In genomic region chr4:186642530-186642929, GRCh38 we compare ENCODE assay signal across 19 cellular contexts.
DNase-seq lines count a peak whose midpoint lies in the region; ATAC-seq and TF ChIP-seq lines count a peak whose summit lies in the region.
"Had no signal": no experiment of that assay in that cellular context is flagged by ENCODE, and none has a peak within 500 bp of the region (broad histone marks: within the 10 kb centered on the region; RNA-seq: fewer than 3 reads in every experiment).

No MANE protein-coding gene starts in this region.

- no peak for ATAC-seq in SK-N-SH treated with all-trans-retinoic acid at 6 μM for 48 hours
- ATAC-seq: CD8-positive, alpha-beta T cell had no signal

- no peaks in the 10 kb centered on the region for H3K27me3 Mint-ChIP-seq in osteocyte (ENCODE audit: unreplicated experiment)

- no peak for TF ChIP-seq CTCF in OCI-LY1 (IDR thresholded peaks at IDR 0.05; ENCODE audit: low read length)
- TF ChIP-seq CTCF in fibroblast of lung (conservative IDR thresholded peaks at IDR 0.05 in 1 of 2, IDR thresholded peaks at IDR 0.05 in 1 of 2; ENCODE audit: low read depth in 1 of 2, low read length in 2 of 2), result no peak
- no peak for TF ChIP-seq CTCF in osteocyte (IDR thresholded peaks at IDR 0.05)

- H3K27me3 ChIP-seq in OCI-LY1 (ENCODE audit: insufficient read depth, low read length), result no peaks in the 10 kb centered on the region
- H3K27me3 ChIP-seq in fibroblast of lung (ENCODE audit: control insufficient read depth, insufficient read depth, low read length), result no peaks in the 10 kb centered on the region
- H3K27me3 ChIP-seq: BLaER1 had no signal

- H3K27ac Mint-ChIP-seq in osteocyte (ENCODE audit: unreplicated experiment), result peak overlapping the region; percentile 43
- H3K27ac Mint-ChIP-seq: CD8-positive, alpha-beta T cell had no signal

- H3K36me3 Mint-ChIP-seq in osteocyte (ENCODE audit: unreplicated experiment), result peaks cover 30% of the 10 kb centered on the region
- H3K36me3 Mint-ChIP-seq: CD8-positive, alpha-beta T cell had no signal

- H3K4me1 ChIP-seq in OCI-LY1 (ENCODE audit: insufficient read depth, low read length, severe bottlenecking), result peaks cover 9% of the 10 kb centered on the region
- peaks cover 14% of the 10 kb centered on the region for H3K4me1 ChIP-seq in fibroblast of lung (ENCODE audit: control insufficient read depth, extremely low read depth, insufficient read depth, low read length)
- H3K4me1 ChIP-seq: BLaER1, HAP-1 had no signal

- no peak overlapping the region for H3K4me3 ChIP-seq in OCI-LY1 (ENCODE audit: low read depth, low read length, poor library complexity, severe bottlenecking)
- no peak overlapping the region for H3K4me3 ChIP-seq in fibroblast of lung (replicated peaks in 1 of 4; ENCODE audit: control extremely low read depth in 1 of 4, insufficient read depth in 1 of 4, low read depth in 3 of 4, low read length in 4 of 4)
- H3K4me3 ChIP-seq: BLaER1, HAP-1, SK-N-MC had no signal

- H3K36me3 ChIP-seq in OCI-LY1 (ENCODE audit: insufficient read depth, low read length) (no peaks in the 10 kb centered on the region), fibroblast of lung (ENCODE audit: control insufficient read depth, insufficient read depth, low read length) (no peaks in the 10 kb centered on the region)

- peak; percentile 56 for DNase-seq in NCI-H2107 treated with DMSO at 0.1 percent for 48 hours (lab: John Stamatoyannopoulos, UW; ENCODE audit: unreplicated experiment)
- no peak for DNase-seq in NCI-H2107 (lab: John Stamatoyannopoulos, UW)
- DNase-seq in fibroblast of lung (ENCODE audit: low read depth in 2 of 2), result no peak
- DNase-seq in osteocyte (ENCODE audit: extremely low spot score, unreplicated experiment), result no peak
- no peak for DNase-seq in SHP77 treated with DMSO at 0.1 percent for 48 hours (lab: John Stamatoyannopoulos, UW)
- DNase-seq in hippocampal formation (lab: John Stamatoyannopoulos, UW), result no peak
- DNase-seq: CD8-positive, alpha-beta T cell; DMS79 treated with DMSO at 0.1 percent for 48 hours; NCI-H1092 treated with DMSO at 0.1 percent for 48 hours; NCI-H2081 treated with DMSO at 0.1 percent for 48 hours; NCI-H526 treated with DMSO at 0.1 percent for 48 hours; OCI-M1 had no signal

- no peaks in the 10 kb centered on the region for H3K9me3 Mint-ChIP-seq in osteocyte (ENCODE audit: unreplicated experiment)

- H4K20me1 ChIP-seq in OCI-LY1 (ENCODE audit: insufficient read depth, low read length) (no peaks in the 10 kb centered on the region), fibroblast of lung (ENCODE audit: control insufficient read depth, extremely low read depth, insufficient read depth, low read length) (no peaks in the 10 kb centered on the region)

- H2AFZ ChIP-seq in OCI-LY1 (ENCODE audit: low read length) (0 out of 2 replicates have a peak overlapping the region, but pooled peaks have one; percentile 32), fibroblast of lung (ENCODE audit: low read length) (no peak overlapping the region)

- H3K27ac ChIP-seq in OCI-LY1 (ENCODE audit: low read depth, low read length, poor library complexity, severe bottlenecking) (no peak overlapping the region), fibroblast of lung (ENCODE audit: insufficient read depth, low read length) (peak overlapping the region; percentile 8)
- H3K27ac ChIP-seq: 22Rv1, BLaER1, KMS-11, SK-N-MC had no signal

- H3K4me3 Mint-ChIP-seq in osteocyte (ENCODE audit: unreplicated experiment), result no peak overlapping the region
- H3K4me3 Mint-ChIP-seq: CD8-positive, alpha-beta T cell had no signal

- no peaks in the 10 kb centered on the region for H3F3A ChIP-seq in OCI-LY1 (ENCODE audit: insufficient read depth, low read length)

- H3K9me3 ChIP-seq in OCI-LY1 (ENCODE audit: low read length) (no peaks in the 10 kb centered on the region), fibroblast of lung (ENCODE audit: control insufficient read depth, insufficient read depth, low read depth, low read length) (no peaks in the 10 kb centered on the region)
- H3K9me3 ChIP-seq: BLaER1, HAP-1 had no signal

- H3K79me2 ChIP-seq in OCI-LY1 (ENCODE audit: insufficient read depth, low read length), result no peaks in the 10 kb centered on the region
- H3K79me2 ChIP-seq in fibroblast of lung (ENCODE audit: control insufficient read depth, insufficient read depth, low read length), result peaks cover 16% of the 10 kb centered on the region

- peaks cover 24% of the 10 kb centered on the region for H3K4me1 Mint-ChIP-seq in osteocyte (ENCODE audit: unreplicated experiment)

- H3K4me2 ChIP-seq in OCI-LY1 (ENCODE audit: low read length), result no peak overlapping the region
- no peak overlapping the region for H3K4me2 ChIP-seq in fibroblast of lung (ENCODE audit: extremely low read depth, insufficient read depth, low read length)
- H3K4me2 ChIP-seq: BLaER1, KMS-11 had no signal

- no peak overlapping the region for H3K9ac ChIP-seq in OCI-LY1 (ENCODE audit: low read length)
- H3K9ac ChIP-seq in fibroblast of lung (ENCODE audit: insufficient read depth, low read length), result no peak overlapping the region
- H3K9ac ChIP-seq: BLaER1, KMS-11 had no signal

- H3K9me2 ChIP-seq in OCI-LY1 (ENCODE audit: low read depth, low read length), result no peaks in the 10 kb centered on the region

TF ChIP-seq in SK-N-SH treated with all-trans-retinoic acid at 6 μM for 48 hours, 23 proteins besides CTCF, POLR2A, EP300 and RAD21 (continues in another document):
- no peak for TF ChIP-seq ARNTL (CRISPR knock-in tag; IDR thresholded peaks at IDR 0.05; ENCODE audit: borderline replicate concordance, low read depth)
- TF ChIP-seq OSR1 (CRISPR knock-in tag; IDR thresholded peaks at IDR 0.05), result no peak
- TF ChIP-seq SNAI2 (CRISPR knock-in tag; IDR thresholded peaks at IDR 0.05), result no peak
- no peak for TF ChIP-seq PATZ1 (CRISPR knock-in tag; IDR thresholded peaks at IDR 0.05; ENCODE audit: borderline replicate concordance)
- TF ChIP-seq ZFP3 (CRISPR knock-in tag; IDR thresholded peaks at IDR 0.05), result no peak
- no peak for TF ChIP-seq PPARA (CRISPR knock-in tag; IDR thresholded peaks at IDR 0.05; ENCODE audit: borderline replicate concordance)
- no peak for TF ChIP-seq ZNF8 (CRISPR knock-in tag; IDR thresholded peaks at IDR 0.05)
- TF ChIP-seq CSRNP3 (CRISPR knock-in tag; IDR thresholded peaks at IDR 0.05), result no peak
- TF ChIP-seq POU6F1 (CRISPR knock-in tag; IDR thresholded peaks at IDR 0.05; ENCODE audit: borderline replicate concordance, low read depth), result no peak
- no peak for TF ChIP-seq RARB (CRISPR knock-in tag; IDR thresholded peaks at IDR 0.05)
- TF ChIP-seq CREB5 (CRISPR knock-in tag; IDR thresholded peaks at IDR 0.05; ENCODE audit: low read depth), result no peak
- no peak for TF ChIP-seq TCF4 (CRISPR knock-in tag; IDR thresholded peaks at IDR 0.05; ENCODE audit: borderline replicate concordance)
- no peak for TF ChIP-seq TOX (CRISPR knock-in tag; IDR thresholded peaks at IDR 0.05; ENCODE audit: borderline replicate concordance)
- no peak for TF ChIP-seq ZNF70 (CRISPR knock-in tag; IDR thresholded peaks at IDR 0.05)
